ENCODE assay signal across 22 cellular contexts in genomic region chr1:54270543-54270942, GRCh38.
DNase-seq lines count a peak whose midpoint lies in the region; ATAC-seq and TF ChIP-seq lines count a peak whose summit lies in the region.
"Had no signal": no experiment of that assay in that cellular context is flagged by ENCODE, and none has a peak within 500 bp of the region (broad histone marks: within the 10 kb centered on the region; RNA-seq: fewer than 3 reads in every experiment).

No MANE protein-coding gene starts in this region.

- intact Hi-C loops in activated naive CD4-positive, alpha-beta T cell treated with anti-CD3 and anti-CD28 coated beads for 36 hours (cut with micrococcal nuclease): no loop called here
- intact Hi-C loops in esophagus muscularis mucosa (cut with DNase I): no loop called here
- intact Hi-C loops in sigmoid colon (cut with DNase I): loop anchor here (5.0 kb wide), 5 partner anchors 67 to 277 kb away; partner anchors contain the start of genes ACOT11, CYB5RL, MRPL37 and TCEANC2

- TF ChIP-seq EP300 in esophagus muscularis mucosa (IDR thresholded peaks at IDR 0.05) (no peak), sigmoid colon (IDR thresholded peaks at IDR 0.05) (no peak)

- H3K4me3 Mint-ChIP-seq in activated naive CD4-positive, alpha-beta T cell treated with anti-CD3 and anti-CD28 coated beads for 36 hours: no peak overlapping the region
- H3K4me3 Mint-ChIP-seq: activated naive CD4-positive, alpha-beta T cell treated with anti-CD3 and anti-CD28 coated beads, Interleukin-2, amount 50 U/mL, for 24 hours; B cell; H9 had no signal

- H3K36me3 Mint-ChIP-seq in activated naive CD4-positive, alpha-beta T cell treated with anti-CD3 and anti-CD28 coated beads for 36 hours (ENCODE audit: low read depth): no peaks in the 10 kb centered on the region
- H3K36me3 Mint-ChIP-seq: activated naive CD4-positive, alpha-beta T cell treated with anti-CD3 and anti-CD28 coated beads, Interleukin-2, amount 50 U/mL, for 24 hours had no signal

- CTCF ChIA-PET in activated naive CD4-positive, alpha-beta T cell treated with anti-CD3 and anti-CD28 coated beads for 36 hours (lab: Charles Lee): interaction anchor here (1.0 kb wide), 2 partner anchors 8 to 214 kb away, joined by 3 read pairs; no protein-coding TSS in a partner anchor

- H3K36me3 ChIP-seq in esophagus muscularis mucosa: no peaks in the 10 kb centered on the region
- no peaks in the 10 kb centered on the region for H3K36me3 ChIP-seq in sigmoid colon
- H3K36me3 ChIP-seq: left ventricle myocardium inferior, upper lobe of right lung had no signal

- H3K27me3 Mint-ChIP-seq in activated naive CD4-positive, alpha-beta T cell treated with anti-CD3 and anti-CD28 coated beads for 36 hours (ENCODE audit: low read depth): no peaks in the 10 kb centered on the region
- H3K27me3 Mint-ChIP-seq: activated naive CD4-positive, alpha-beta T cell treated with anti-CD3 and anti-CD28 coated beads, Interleukin-2, amount 50 U/mL, for 24 hours; B cell had no signal

- TF ChIP-seq CTCF in VCaP (conservative IDR thresholded peaks at IDR 0.05): no peak
- TF ChIP-seq CTCF in esophagus muscularis mucosa (IDR thresholded peaks at IDR 0.05): no peak
- no peak for TF ChIP-seq CTCF in sigmoid colon (IDR thresholded peaks at IDR 0.05)

- TF ChIP-seq POLR2A in esophagus muscularis mucosa (IDR thresholded peaks at IDR 0.05; ENCODE audit: low read depth) (no peak), sigmoid colon (IDR thresholded peaks at IDR 0.05) (no peak)

- H3K4me1 ChIP-seq in esophagus muscularis mucosa (peaks cover 53 to 89% (median 81%) of the 10 kb centered on the region in 4 donors), sigmoid colon (peaks cover 0 to 65% (median 62%) of the 10 kb centered on the region in 4 donors)

- no peaks in the 10 kb centered on the region for H3K9me3 Mint-ChIP-seq in activated naive CD4-positive, alpha-beta T cell treated with anti-CD3 and anti-CD28 coated beads for 36 hours
- H3K9me3 Mint-ChIP-seq: activated naive CD4-positive, alpha-beta T cell treated with anti-CD3 and anti-CD28 coated beads, Interleukin-2, amount 50 U/mL, for 24 hours; H9 had no signal

- no peaks in the 10 kb centered on the region for H3K27me3 ChIP-seq in esophagus muscularis mucosa
- H3K27me3 ChIP-seq in sigmoid colon: no peaks in the 10 kb centered on the region
- H3K27me3 ChIP-seq: upper lobe of right lung had no signal

- H3K27ac ChIP-seq in VCaP: peak overlapping the region; percentile 91; the same call in 1 of the 2 replicates
- peak overlapping the region; percentile 90 to 97 (median 95) for H3K27ac ChIP-seq in esophagus muscularis mucosa (replicated peaks in 1 of 4)
- peak overlapping the region; percentile 88 to 95 (median 92) for H3K27ac ChIP-seq in sigmoid colon
- H3K27ac ChIP-seq: left ventricle myocardium inferior, skin epidermis, upper lobe of right lung had no signal

- WGBS in esophagus muscularis mucosa: 99% methylated on average over 7 of the region's 7 CpGs
- 77 to 88% methylated on average over 7 of the region's 7 CpGs for WGBS in sigmoid colon, 2 donors

- no peaks in the 10 kb centered on the region for H3K9me3 ChIP-seq in esophagus muscularis mucosa
- no peaks in the 10 kb centered on the region for H3K9me3 ChIP-seq in sigmoid colon
- H3K9me3 ChIP-seq: left ventricle myocardium inferior, upper lobe of right lung had no signal

- peak; percentile 25 for DNase-seq in activated naive CD4-positive, alpha-beta T cell treated with anti-CD3 and anti-CD28 coated beads for 36 hours
- DNase-seq in activated naive CD4-positive, alpha-beta T cell treated with anti-CD3 and anti-CD28 coated beads, Interleukin-2, amount 50 U/mL, for 16 hours: no peak
- DNase-seq in esophagus muscularis mucosa (ENCODE audit: extremely low spot score) (no peak), sigmoid colon (no peak), NCI-H69 (lab: John Stamatoyannopoulos, UW) (no peak)
- DNase-seq: activated CD8-positive, alpha-beta memory T cell treated with anti-CD3 and anti-CD28 coated beads for 24 hours; aorta; central memory CD4-positive, alpha-beta T cell; H9; left ventricle myocardium inferior; NCI-H1105; NCI-H1930; NCI-H526 treated with DMSO at 0.1 percent for 48 hours; upper lobe of right lung had no signal

- no peak overlapping the region for H3K27ac Mint-ChIP-seq in activated naive CD4-positive, alpha-beta T cell treated with anti-CD3 and anti-CD28 coated beads for 36 hours
- H3K27ac Mint-ChIP-seq: activated naive CD4-positive, alpha-beta T cell treated with anti-CD3 and anti-CD28 coated beads, Interleukin-2, amount 50 U/mL, for 24 hours; B cell had no signal

- H3K4me3 ChIP-seq in esophagus muscularis mucosa (no peak overlapping the region), sigmoid colon (no peak overlapping the region)
- H3K4me3 ChIP-seq: K562, left ventricle myocardium inferior, skin epidermis, upper lobe of right lung had no signal

- peaks cover 24% of the 10 kb centered on the region for H3K4me1 Mint-ChIP-seq in activated naive CD4-positive, alpha-beta T cell treated with anti-CD3 and anti-CD28 coated beads for 36 hours (ENCODE audit: low read depth)
- H3K4me1 Mint-ChIP-seq: B cell had no signal

- ATAC-seq in HG02588 (IDR thresholded peaks at IDR 0.05; ENCODE audit: unreplicated experiment): no peak
- ATAC-seq in HG02571 (IDR thresholded peaks at IDR 0.05; ENCODE audit: unreplicated experiment): no peak
- ATAC-seq: activated CD4-positive, CD25-positive, alpha-beta regulatory T cell treated with anti-CD3 and anti-CD28 coated beads, Interleukin-2, amount 50 U/mL, for 24 hours; K562; upper lobe of right lung had no signal
